Comparison of ENCODE assay signal across 1 cellular context in genomic region chr1:42958488-42959317, GRCh38.
TF ChIP-seq lines count a peak whose summit lies in the region.

Gene SLC2A1 (minus strand): TSS chr1:42958868. CDS start chr1:42958651, 217 bp downstream.

TF ChIP-seq in HepG2, 621 proteins besides CTCF, POLR2A, EP300 and RAD21 (continued from another document and continues in another):
- TF ChIP-seq CCAR2 (optimal IDR thresholded peaks at IDR 0.05; ENCODE audit: low read depth, low read length) (no peak), ZNF616 (CRISPR knock-in tag; IDR thresholded peaks at IDR 0.05; ENCODE audit: low read depth) (peak; percentile 65), FOXP1 (IDR thresholded peaks at IDR 0.05) (no peak), FOXP1 (CRISPR knock-in tag; IDR thresholded peaks at IDR 0.05) (0 out of 2 replicates have a peak, but pooled peaks have one; percentile 5), ZNF83 (CRISPR knock-in tag; IDR thresholded peaks at IDR 0.05; ENCODE audit: borderline replicate concordance) (peak; percentile 70; the same call in 1 of the 2 replicates), KLF6 (CRISPR knock-in tag; IDR thresholded peaks at IDR 0.05) (peak; percentile 75; the same call in 1 of the 2 replicates), RFX1 (IDR thresholded peaks at IDR 0.05) (no peak; the same call in 1 of the 2 replicates), KDM1A (CRISPR knock-in tag; IDR thresholded peaks at IDR 0.05) (peak; percentile 92), NR2F6 (IDR thresholded peaks at IDR 0.05) (no peak), NR2F6 (CRISPR knock-in tag; IDR thresholded peaks at IDR 0.05) (peak; percentile 42; the same call in 1 of the 2 replicates), KAT8 (CRISPR knock-in tag; IDR thresholded peaks at IDR 0.05) (peak; percentile 33; the same call in 1 of the 2 replicates), ZNF160 (CRISPR knock-in tag; IDR thresholded peaks at IDR 0.05) (no peak), RFXAP (CRISPR knock-in tag; IDR thresholded peaks at IDR 0.05; ENCODE audit: borderline replicate concordance) (peak; percentile 49; the same call in 1 of the 2 replicates), PCBP1 (IDR thresholded peaks at IDR 0.05; ENCODE audit: borderline replicate concordance, low read depth, low read length) (no peak), SIN3A (IDR thresholded peaks at IDR 0.05; ENCODE audit: borderline replicate concordance, low read depth, low read length) (peak; percentile 91), MZF1 (CRISPR knock-in tag; IDR thresholded peaks at IDR 0.05; ENCODE audit: borderline replicate concordance) (no peak), ZNF530 (CRISPR knock-in tag; IDR thresholded peaks at IDR 0.05; ENCODE audit: low read depth) (no peak), ZFP36 (IDR thresholded peaks at IDR 0.05; ENCODE audit: borderline replicate concordance, low read depth, low read length, partially characterized antibody) (peak; percentile 95), STAG1 (CRISPR knock-in tag; IDR thresholded peaks at IDR 0.05) (peak; percentile 16; the same call in 1 of the 2 replicates), MXD1 (CRISPR knock-in tag; IDR thresholded peaks at IDR 0.05) (peak; percentile 73; the same call in 1 of the 2 replicates), SNAPC4 (CRISPR knock-in tag; IDR thresholded peaks at IDR 0.05) (no peak), KLF16 (CRISPR knock-in tag; IDR thresholded peaks at IDR 0.05) (peak in 1 of 2 experiments; percentile 40; a peak in 1 of 4 replicates), ZNF883 (CRISPR knock-in tag; IDR thresholded peaks at IDR 0.05; ENCODE audit: not compliant biosample characterization) (peak; percentile 45), ISL2 (CRISPR knock-in tag; IDR thresholded peaks at IDR 0.05) (no peak; the same call in 1 of the 2 replicates), SAP130 (CRISPR knock-in tag; IDR thresholded peaks at IDR 0.05; ENCODE audit: low read depth) (peak; percentile 87), EED (CRISPR knock-in tag; IDR thresholded peaks at IDR 0.05) (no peak)
- TF ChIP-seq, protein P1, sequence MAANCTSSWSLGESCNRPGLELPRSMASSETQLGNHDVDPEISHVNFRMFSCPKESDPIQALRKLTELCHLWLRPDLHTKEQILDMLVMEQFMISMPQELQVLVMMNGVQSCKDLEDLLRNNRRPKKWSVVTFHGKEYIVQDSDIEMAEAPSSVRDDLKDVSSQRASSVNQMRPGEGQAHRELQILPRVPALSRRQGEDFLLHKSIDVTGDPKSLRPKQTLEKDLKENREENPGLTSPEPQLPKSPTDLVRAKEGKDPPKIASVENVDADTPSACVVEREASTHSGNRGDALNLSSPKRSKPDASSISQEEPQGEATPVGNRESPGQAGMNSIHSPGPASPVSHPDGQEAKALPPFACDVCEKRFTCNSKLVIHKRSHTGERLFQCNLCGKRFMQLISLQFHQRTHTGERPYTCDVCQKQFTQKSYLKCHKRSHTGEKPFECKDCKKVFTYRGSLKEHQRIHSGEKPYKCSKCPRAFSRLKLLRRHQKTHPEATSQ (CRISPR knock-in tag; IDR thresholded peaks at IDR 0.05; ENCODE audit: borderline replicate concordance): no peak
- TF ChIP-seq, protein P2, sequence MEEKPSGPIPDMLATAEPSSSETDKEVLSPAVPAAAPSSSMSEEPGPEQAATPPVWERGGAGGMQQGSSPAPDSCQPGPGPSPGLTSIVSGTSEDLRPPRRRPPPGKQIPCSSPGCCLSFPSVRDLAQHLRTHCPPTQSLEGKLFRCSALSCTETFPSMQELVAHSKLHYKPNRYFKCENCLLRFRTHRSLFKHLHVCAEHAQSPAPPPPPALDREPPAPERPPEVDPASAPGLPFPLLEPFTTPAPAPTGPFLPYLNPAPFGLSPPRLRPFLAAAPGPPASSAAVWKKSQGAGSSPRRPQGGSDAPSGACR (CRISPR knock-in tag; IDR thresholded peaks at IDR 0.05): peak; percentile 78
- TF ChIP-seq, protein P3, sequence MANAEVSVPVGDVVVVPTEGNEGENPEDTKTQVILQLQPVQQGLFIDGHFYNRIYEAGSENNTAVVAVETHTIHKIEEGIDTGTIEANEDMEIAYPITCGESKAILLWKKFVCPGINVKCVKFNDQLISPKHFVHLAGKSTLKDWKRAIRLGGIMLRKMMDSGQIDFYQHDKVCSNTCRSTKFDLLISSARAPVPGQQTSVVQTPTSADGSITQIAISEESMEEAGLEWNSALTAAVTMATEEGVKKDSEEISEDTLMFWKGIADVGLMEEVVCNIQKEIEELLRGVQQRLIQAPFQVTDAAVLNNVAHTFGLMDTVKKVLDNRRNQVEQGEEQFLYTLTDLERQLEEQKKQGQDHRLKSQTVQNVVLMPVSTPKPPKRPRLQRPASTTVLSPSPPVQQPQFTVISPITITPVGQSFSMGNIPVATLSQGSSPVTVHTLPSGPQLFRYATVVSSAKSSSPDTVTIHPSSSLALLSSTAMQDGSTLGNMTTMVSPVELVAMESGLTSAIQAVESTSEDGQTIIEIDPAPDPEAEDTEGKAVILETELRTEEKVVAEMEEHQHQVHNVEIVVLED (CRISPR knock-in tag; IDR thresholded peaks at IDR 0.05; ENCODE audit: borderline replicate concordance): no peak
- TF ChIP-seq, protein P4, sequence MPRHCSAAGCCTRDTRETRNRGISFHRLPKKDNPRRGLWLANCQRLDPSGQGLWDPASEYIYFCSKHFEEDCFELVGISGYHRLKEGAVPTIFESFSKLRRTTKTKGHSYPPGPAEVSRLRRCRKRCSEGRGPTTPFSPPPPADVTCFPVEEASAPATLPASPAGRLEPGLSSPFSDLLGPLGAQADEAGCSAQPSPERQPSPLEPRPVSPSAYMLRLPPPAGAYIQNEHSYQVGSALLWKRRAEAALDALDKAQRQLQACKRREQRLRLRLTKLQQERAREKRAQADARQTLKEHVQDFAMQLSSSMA (CRISPR knock-in tag; IDR thresholded peaks at IDR 0.05): peak; percentile 53; the same call in 1 of the 2 replicates
- TF ChIP-seq, protein P5, sequence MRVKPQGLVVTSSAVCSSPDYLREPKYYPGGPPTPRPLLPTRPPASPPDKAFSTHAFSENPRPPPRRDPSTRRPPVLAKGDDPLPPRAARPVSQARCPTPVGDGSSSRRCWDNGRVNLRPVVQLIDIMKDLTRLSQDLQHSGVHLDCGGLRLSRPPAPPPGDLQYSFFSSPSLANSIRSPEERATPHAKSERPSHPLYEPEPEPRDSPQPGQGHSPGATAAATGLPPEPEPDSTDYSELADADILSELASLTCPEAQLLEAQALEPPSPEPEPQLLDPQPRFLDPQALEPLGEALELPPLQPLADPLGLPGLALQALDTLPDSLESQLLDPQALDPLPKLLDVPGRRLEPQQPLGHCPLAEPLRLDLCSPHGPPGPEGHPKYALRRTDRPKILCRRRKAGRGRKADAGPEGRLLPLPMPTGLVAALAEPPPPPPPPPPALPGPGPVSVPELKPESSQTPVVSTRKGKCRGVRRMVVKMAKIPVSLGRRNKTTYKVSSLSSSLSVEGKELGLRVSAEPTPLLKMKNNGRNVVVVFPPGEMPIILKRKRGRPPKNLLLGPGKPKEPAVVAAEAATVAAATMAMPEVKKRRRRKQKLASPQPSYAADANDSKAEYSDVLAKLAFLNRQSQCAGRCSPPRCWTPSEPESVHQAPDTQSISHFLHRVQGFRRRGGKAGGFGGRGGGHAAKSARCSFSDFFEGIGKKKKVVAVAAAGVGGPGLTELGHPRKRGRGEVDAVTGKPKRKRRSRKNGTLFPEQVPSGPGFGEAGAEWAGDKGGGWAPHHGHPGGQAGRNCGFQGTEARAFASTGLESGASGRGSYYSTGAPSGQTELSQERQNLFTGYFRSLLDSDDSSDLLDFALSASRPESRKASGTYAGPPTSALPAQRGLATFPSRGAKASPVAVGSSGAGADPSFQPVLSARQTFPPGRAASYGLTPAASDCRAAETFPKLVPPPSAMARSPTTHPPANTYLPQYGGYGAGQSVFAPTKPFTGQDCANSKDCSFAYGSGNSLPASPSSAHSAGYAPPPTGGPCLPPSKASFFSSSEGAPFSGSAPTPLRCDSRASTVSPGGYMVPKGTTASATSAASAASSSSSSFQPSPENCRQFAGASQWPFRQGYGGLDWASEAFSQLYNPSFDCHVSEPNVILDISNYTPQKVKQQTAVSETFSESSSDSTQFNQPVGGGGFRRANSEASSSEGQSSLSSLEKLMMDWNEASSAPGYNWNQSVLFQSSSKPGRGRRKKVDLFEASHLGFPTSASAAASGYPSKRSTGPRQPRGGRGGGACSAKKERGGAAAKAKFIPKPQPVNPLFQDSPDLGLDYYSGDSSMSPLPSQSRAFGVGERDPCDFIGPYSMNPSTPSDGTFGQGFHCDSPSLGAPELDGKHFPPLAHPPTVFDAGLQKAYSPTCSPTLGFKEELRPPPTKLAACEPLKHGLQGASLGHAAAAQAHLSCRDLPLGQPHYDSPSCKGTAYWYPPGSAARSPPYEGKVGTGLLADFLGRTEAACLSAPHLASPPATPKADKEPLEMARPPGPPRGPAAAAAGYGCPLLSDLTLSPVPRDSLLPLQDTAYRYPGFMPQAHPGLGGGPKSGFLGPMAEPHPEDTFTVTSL (CRISPR knock-in tag; IDR thresholded peaks at IDR 0.05; ENCODE audit: borderline replicate concordance): 0 out of 2 replicates have a peak, but pooled peaks have one; percentile 34
- TF ChIP-seq, protein P6, sequence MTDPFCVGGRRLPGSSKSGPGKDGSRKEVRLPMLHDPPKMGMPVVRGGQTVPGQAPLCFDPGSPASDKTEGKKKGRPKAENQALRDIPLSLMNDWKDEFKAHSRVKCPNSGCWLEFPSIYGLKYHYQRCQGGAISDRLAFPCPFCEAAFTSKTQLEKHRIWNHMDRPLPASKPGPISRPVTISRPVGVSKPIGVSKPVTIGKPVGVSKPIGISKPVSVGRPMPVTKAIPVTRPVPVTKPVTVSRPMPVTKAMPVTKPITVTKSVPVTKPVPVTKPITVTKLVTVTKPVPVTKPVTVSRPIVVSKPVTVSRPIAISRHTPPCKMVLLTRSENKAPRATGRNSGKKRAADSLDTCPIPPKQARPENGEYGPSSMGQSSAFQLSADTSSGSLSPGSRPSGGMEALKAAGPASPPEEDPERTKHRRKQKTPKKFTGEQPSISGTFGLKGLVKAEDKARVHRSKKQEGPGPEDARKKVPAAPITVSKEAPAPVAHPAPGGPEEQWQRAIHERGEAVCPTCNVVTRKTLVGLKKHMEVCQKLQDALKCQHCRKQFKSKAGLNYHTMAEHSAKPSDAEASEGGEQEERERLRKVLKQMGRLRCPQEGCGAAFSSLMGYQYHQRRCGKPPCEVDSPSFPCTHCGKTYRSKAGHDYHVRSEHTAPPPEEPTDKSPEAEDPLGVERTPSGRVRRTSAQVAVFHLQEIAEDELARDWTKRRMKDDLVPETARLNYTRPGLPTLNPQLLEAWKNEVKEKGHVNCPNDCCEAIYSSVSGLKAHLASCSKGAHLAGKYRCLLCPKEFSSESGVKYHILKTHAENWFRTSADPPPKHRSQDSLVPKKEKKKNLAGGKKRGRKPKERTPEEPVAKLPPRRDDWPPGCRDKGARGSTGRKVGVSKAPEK (CRISPR knock-in tag; IDR thresholded peaks at IDR 0.05; ENCODE audit: borderline replicate concordance): no peak; the same call in 1 of the 2 replicates
- TF ChIP-seq, protein P7, sequence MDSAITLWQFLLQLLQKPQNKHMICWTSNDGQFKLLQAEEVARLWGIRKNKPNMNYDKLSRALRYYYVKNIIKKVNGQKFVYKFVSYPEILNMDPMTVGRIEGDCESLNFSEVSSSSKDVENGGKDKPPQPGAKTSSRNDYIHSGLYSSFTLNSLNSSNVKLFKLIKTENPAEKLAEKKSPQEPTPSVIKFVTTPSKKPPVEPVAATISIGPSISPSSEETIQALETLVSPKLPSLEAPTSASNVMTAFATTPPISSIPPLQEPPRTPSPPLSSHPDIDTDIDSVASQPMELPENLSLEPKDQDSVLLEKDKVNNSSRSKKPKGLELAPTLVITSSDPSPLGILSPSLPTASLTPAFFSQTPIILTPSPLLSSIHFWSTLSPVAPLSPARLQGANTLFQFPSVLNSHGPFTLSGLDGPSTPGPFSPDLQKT (CRISPR knock-in tag; IDR thresholded peaks at IDR 0.05; ENCODE audit: borderline replicate concordance): no peak
- TF ChIP-seq, protein P8, sequence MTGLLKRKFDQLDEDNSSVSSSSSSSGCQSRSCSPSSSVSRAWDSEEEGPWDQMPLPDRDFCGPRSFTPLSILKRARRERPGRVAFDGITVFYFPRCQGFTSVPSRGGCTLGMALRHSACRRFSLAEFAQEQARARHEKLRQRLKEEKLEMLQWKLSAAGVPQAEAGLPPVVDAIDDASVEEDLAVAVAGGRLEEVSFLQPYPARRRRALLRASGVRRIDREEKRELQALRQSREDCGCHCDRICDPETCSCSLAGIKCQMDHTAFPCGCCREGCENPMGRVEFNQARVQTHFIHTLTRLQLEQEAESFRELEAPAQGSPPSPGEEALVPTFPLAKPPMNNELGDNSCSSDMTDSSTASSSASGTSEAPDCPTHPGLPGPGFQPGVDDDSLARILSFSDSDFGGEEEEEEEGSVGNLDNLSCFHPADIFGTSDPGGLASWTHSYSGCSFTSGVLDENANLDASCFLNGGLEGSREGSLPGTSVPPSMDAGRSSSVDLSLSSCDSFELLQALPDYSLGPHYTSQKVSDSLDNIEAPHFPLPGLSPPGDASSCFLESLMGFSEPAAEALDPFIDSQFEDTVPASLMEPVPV (CRISPR knock-in tag; IDR thresholded peaks at IDR 0.05): peak; percentile 64; the same call in 1 of the 2 replicates
